In genomic region chr14:20400965-20401593, GRCh38 we compare ENCODE assay signal across 11 cellular contexts. TPM values are rescaled to one million over a fixed set of nuclear protein-coding genes. Genes with fewer than 3 reads are reported as not detected.
DNase-seq lines count a peak whose midpoint lies in the region; ATAC-seq and TF ChIP-seq lines count a peak whose summit lies in the region.
"Had no signal": no experiment of that assay in that cellular context is flagged by ENCODE, and none has a peak within 500 bp of the region (broad histone marks: within the 10 kb centered on the region; RNA-seq: fewer than 3 reads in every experiment).

No MANE protein-coding gene starts in this region.

- H3K27ac Mint-ChIP-seq in CD4-positive, alpha-beta memory T cell: peak overlapping the region in 5 of 7 donors; percentile 1 to 81 (median 77)
- H3K27ac Mint-ChIP-seq in activated T-helper 2 cell treated with anti-CD3 and anti-CD28 coated beads, Interferon-gamma antibody, Interleukin-2, Interleukin-4, amounts not matched to agents 10 μg/mL and 5 μg/mL and 100 μg/mL, durations not matched to agents 14 hours and 24 hours and 36 hours: peak overlapping the region; percentile 75

- TF ChIP-seq CTCF in left lung (IDR thresholded peaks at IDR 0.05): no peak

- ATAC-seq in left lung (peak; percentile 89), aorta (ENCODE audit: low FRiP score) (no peak), HG02885 (IDR thresholded peaks at IDR 0.05; ENCODE audit: poor library complexity, unreplicated experiment) (no peak)

- POLR2A ChIA-PET in CD4-positive, alpha-beta memory T cell (lab: Charles Lee; ENCODE audit: partially characterized antibody): interaction anchor here (1.1 kb wide), 1 partner anchor 13 kb away, joined by 4 read pairs; no protein-coding TSS in a partner anchor

- no peaks in the 10 kb centered on the region for H3K27me3 Mint-ChIP-seq in CD4-positive, alpha-beta memory T cell
- H3K27me3 Mint-ChIP-seq in activated T-helper 2 cell treated with anti-CD3 and anti-CD28 coated beads, Interferon-gamma antibody, Interleukin-2, Interleukin-4, amounts not matched to agents 10 μg/mL and 5 μg/mL and 100 μg/mL, durations not matched to agents 14 hours and 24 hours and 36 hours (ENCODE audit: low read depth): no peaks in the 10 kb centered on the region

- H3K4me1 Mint-ChIP-seq in CD4-positive, alpha-beta memory T cell: peaks cover 15 to 26% (median 22%) of the 10 kb centered on the region in 4 donors
- peaks cover 22% of the 10 kb centered on the region for H3K4me1 Mint-ChIP-seq in activated T-helper 2 cell treated with anti-CD3 and anti-CD28 coated beads, Interferon-gamma antibody, Interleukin-2, Interleukin-4, amounts not matched to agents 10 μg/mL and 5 μg/mL and 100 μg/mL, durations not matched to agents 14 hours and 24 hours and 36 hours (ENCODE audit: low read depth)

- peaks cover 47% of the 10 kb centered on the region for H3K36me3 ChIP-seq in CD4-positive, alpha-beta memory T cell (ENCODE audit: insufficient read depth, low read length)
- peaks cover 0 to 100% of the 10 kb centered on the region in 2 donors for H3K36me3 ChIP-seq in left lung
- H3K36me3 ChIP-seq in aorta (ENCODE audit: control insufficient read depth in 1 of 2, insufficient read depth in 2 of 2, low read length in 1 of 2): peaks cover 0 to 6% of the 10 kb centered on the region in 2 donors

- peak overlapping the region in 1 of 8 donors; percentile 5 for H3K4me3 Mint-ChIP-seq in CD4-positive, alpha-beta memory T cell
- peak overlapping the region; percentile 13 for H3K4me3 Mint-ChIP-seq in activated T-helper 2 cell treated with anti-CD3 and anti-CD28 coated beads, Interferon-gamma antibody, Interleukin-2, Interleukin-4, amounts not matched to agents 10 μg/mL and 5 μg/mL and 100 μg/mL, durations not matched to agents 14 hours and 24 hours and 36 hours (ENCODE audit: low read depth)

- H3K27ac ChIP-seq in CD4-positive, alpha-beta memory T cell (ENCODE audit: low read depth, low read length): no peak overlapping the region
- H3K27ac ChIP-seq in left lung (no peak overlapping the region), aorta (ENCODE audit: low read depth in 1 of 2, low read length in 2 of 2) (no peak overlapping the region)

- H3K9me3 Mint-ChIP-seq in CD4-positive, alpha-beta memory T cell: no peaks in the 10 kb centered on the region
- no peaks in the 10 kb centered on the region for H3K9me3 Mint-ChIP-seq in activated T-helper 2 cell treated with anti-CD3 and anti-CD28 coated beads, Interferon-gamma antibody, Interleukin-2, Interleukin-4, amounts not matched to agents 10 μg/mL and 5 μg/mL and 100 μg/mL, durations not matched to agents 14 hours and 24 hours and 36 hours

- intact Hi-C loops in CD4-positive, alpha-beta memory T cell (cut with micrococcal nuclease): no loop called here
- intact Hi-C loops in activated T-helper 2 cell treated with anti-CD3 and anti-CD28 coated beads, Interferon-gamma antibody, Interleukin-2, Interleukin-4, amounts not matched to agents 10 μg/mL and 5 μg/mL and 100 μg/mL, durations not matched to agents 14 hours and 24 hours and 36 hours (cut with micrococcal nuclease): no loop called here
- intact Hi-C loops in left lung (cut with DNase I) (no loop called here), aorta (cut with DNase I) (no loop called here)

- peaks cover 48 to 73% of the 10 kb centered on the region in 2 donors for H3K36me3 Mint-ChIP-seq in CD4-positive, alpha-beta memory T cell
- peaks cover 61% of the 10 kb centered on the region for H3K36me3 Mint-ChIP-seq in activated T-helper 2 cell treated with anti-CD3 and anti-CD28 coated beads, Interferon-gamma antibody, Interleukin-2, Interleukin-4, amounts not matched to agents 10 μg/mL and 5 μg/mL and 100 μg/mL, durations not matched to agents 14 hours and 24 hours and 36 hours (ENCODE audit: low read depth)

- WGBS in aorta, 2 donors: 94% methylated on average over 10 of the region's 10 CpGs

- H3K4me3 ChIP-seq in CD4-positive, alpha-beta memory T cell (ENCODE audit: low read length in 2 of 2): no peak overlapping the region
- H3K4me3 ChIP-seq in left lung (no peak overlapping the region), aorta (ENCODE audit: low read length in 2 of 2) (no peak overlapping the region)

- no peak for DNase-seq in CD4-positive, alpha-beta memory T cell
- DNase-seq in HT1080 (ENCODE audit: low read depth) (peak; percentile 93), left lung (no peak), aorta (no peak), 8988T (no peak), NCI-H2107 (lab: John Stamatoyannopoulos, UW) (no peak)
- DNase-seq in activated T-helper 2 cell treated with anti-CD3 and anti-CD28 coated beads, Interferon-gamma antibody, Interleukin-2, Interleukin-4, amounts not matched to agents 10 μg/mL and 5 μg/mL and 100 μg/mL, durations not matched to agents 14 hours and 24 hours and 36 hours (ENCODE audit: low spot score): no peak
- DNase-seq: anterior cingulate cortex, DMS 273 treated with DMSO at 0.1 percent for 48 hours, NCI-H146 had no signal

- no peaks in the 10 kb centered on the region for H3K9me3 ChIP-seq in CD4-positive, alpha-beta memory T cell (ENCODE audit: control insufficient read depth in 1 of 2, low read length in 2 of 2)
- H3K9me3 ChIP-seq in left lung (no peaks in the 10 kb centered on the region), aorta (ENCODE audit: control insufficient read depth, low read length) (no peaks in the 10 kb centered on the region)

- no peaks in the 10 kb centered on the region for H3K4me1 ChIP-seq in CD4-positive, alpha-beta memory T cell (ENCODE audit: insufficient read depth, low read length)
- H3K4me1 ChIP-seq in left lung (peaks cover 0 to 6% of the 10 kb centered on the region in 2 donors), aorta (ENCODE audit: control insufficient read depth in 1 of 2, insufficient read depth in 2 of 2, low read length in 2 of 2) (no peaks in the 10 kb centered on the region)

- H3K27me3 ChIP-seq in CD4-positive, alpha-beta memory T cell (ENCODE audit: insufficient read depth, low read length): no peaks in the 10 kb centered on the region
- H3K27me3 ChIP-seq in left lung: no peaks in the 10 kb centered on the region
- H3K27me3 ChIP-seq in aorta (ENCODE audit: control insufficient read depth in 1 of 2, insufficient read depth in 2 of 2, low read length in 1 of 2): no peaks in the 10 kb centered on the region

- CTCF ChIA-PET in CD4-positive, alpha-beta memory T cell (lab: Charles Lee; ENCODE audit: partially characterized antibody): interaction anchor here (0.7 to 7.0 kb wide), 4 partner anchors 14 to 129 kb away, joined by 3 to 48 read pairs (median 4); partner anchors contain the start of gene TEP1

RNA-seq across cellular contexts. Expression of gene TEP1, which starts 12.2 kb away (rescaled TPM):
- total RNA-seq in CD4-positive, alpha-beta memory T cell: 10 to 100 TPM; 66.7 to 67.3 TPM
- 1 to 10 TPM in 1 of 2 donors, not detected in 1; 6.8 TPM for polyA plus RNA-seq in CD4-positive, alpha-beta memory T cell
- total RNA-seq in HT1080 (2014; rRNA removed; shearing (Covaris generic)): 9.4 TPM in 2 replicates
- polyA plus RNA-seq in HT1080 (2015; cell fraction: cytosol; rRNA removed): 8.5 and 9.0 TPM in 2 replicates
- polyA plus RNA-seq in HT1080 (2015; cell fraction: nucleus; rRNA removed): 42.6 and 51.2 TPM in 2 replicates
- total RNA-seq in activated T-helper 2 cell treated with anti-CD3 and anti-CD28 coated beads, Interferon-gamma antibody, Interleukin-2, Interleukin-4, amounts not matched to agents 10 μg/mL and 5 μg/mL and 100 μg/mL, durations not matched to agents 14 hours and 24 hours and 36 hours: 32.7 and 33.6 TPM in 2 replicates
- total RNA-seq in left lung (10 to 100 TPM; 50.8 to 57.0 TPM), aorta (10 to 100 TPM; 49.0 to 62.4 TPM)
- 10 to 100 TPM; 10.3 to 28.2 TPM for polyA plus RNA-seq in aorta

RNA-seq across cellular contexts. Expression of gene KLHL33, which starts 34.9 kb away (rescaled TPM):
- under 1 TPM; 0.14 to 0.15 TPM for total RNA-seq in CD4-positive, alpha-beta memory T cell
- polyA plus RNA-seq in CD4-positive, alpha-beta memory T cell: not detected
- not detected in 2 replicates for total RNA-seq in HT1080 (2014; rRNA removed; shearing (Covaris generic))
- polyA plus RNA-seq in HT1080 (2015; cell fraction: cytosol; rRNA removed): 0.03 TPM in 1 of 2 replicates, not detected in the other
- 0.03 and 0.13 TPM in 2 replicates for polyA plus RNA-seq in HT1080 (2015; cell fraction: nucleus; rRNA removed)
- total RNA-seq in activated T-helper 2 cell treated with anti-CD3 and anti-CD28 coated beads, Interferon-gamma antibody, Interleukin-2, Interleukin-4, amounts not matched to agents 10 μg/mL and 5 μg/mL and 100 μg/mL, durations not matched to agents 14 hours and 24 hours and 36 hours: 0.07 TPM in 1 of 2 replicates, not detected in the other
- total RNA-seq in left lung (under 1 TPM; 0.20 to 0.31 TPM), aorta (1 to 10 TPM in 1 of 2 donors, under 1 TPM in 1; 0.39 to 1.3 TPM)
- under 1 TPM; 0.25 to 0.41 TPM for polyA plus RNA-seq in aorta

RNA-seq across cellular contexts. Expression of gene OSGEP, which starts 53.5 kb away (rescaled TPM):
- total RNA-seq in CD4-positive, alpha-beta memory T cell: 10 to 100 TPM; 72.3 to 75.9 TPM
- 10 to 100 TPM; 39.3 to 41.8 TPM for polyA plus RNA-seq in CD4-positive, alpha-beta memory T cell
- 50.1 and 52.1 TPM in 2 replicates for total RNA-seq in HT1080 (2014; rRNA removed; shearing (Covaris generic))
- 42.3 and 45.3 TPM in 2 replicates for polyA plus RNA-seq in HT1080 (2015; cell fraction: cytosol; rRNA removed)
- 56.2 and 65.1 TPM in 2 replicates for polyA plus RNA-seq in HT1080 (2015; cell fraction: nucleus; rRNA removed)
- total RNA-seq in activated T-helper 2 cell treated with anti-CD3 and anti-CD28 coated beads, Interferon-gamma antibody, Interleukin-2, Interleukin-4, amounts not matched to agents 10 μg/mL and 5 μg/mL and 100 μg/mL, durations not matched to agents 14 hours and 24 hours and 36 hours: 66.0 and 66.5 TPM in 2 replicates
- total RNA-seq in left lung (10 to 100 TPM; 29.0 to 37.9 TPM), aorta (10 to 100 TPM; 27.5 to 40.0 TPM)
- 10 to 100 TPM; 14.9 to 82.1 TPM for polyA plus RNA-seq in aorta

RNA-seq across cellular contexts. Expression of gene APEX1, which starts 53.9 kb away (rescaled TPM):
- 100 to 1,000 TPM; 102 to 105 TPM for total RNA-seq in CD4-positive, alpha-beta memory T cell
- polyA plus RNA-seq in CD4-positive, alpha-beta memory T cell: 100 to 1,000 TPM; 138 to 144 TPM
- total RNA-seq in HT1080 (2014; rRNA removed; shearing (Covaris generic)): 139 and 207 TPM in 2 replicates
- 275 and 314 TPM in 2 replicates for polyA plus RNA-seq in HT1080 (2015; cell fraction: cytosol; rRNA removed)
- 298 and 316 TPM in 2 replicates for polyA plus RNA-seq in HT1080 (2015; cell fraction: nucleus; rRNA removed)
- total RNA-seq in activated T-helper 2 cell treated with anti-CD3 and anti-CD28 coated beads, Interferon-gamma antibody, Interleukin-2, Interleukin-4, amounts not matched to agents 10 μg/mL and 5 μg/mL and 100 μg/mL, durations not matched to agents 14 hours and 24 hours and 36 hours: 217 and 228 TPM in 2 replicates
- total RNA-seq in left lung: 100 to 1,000 TPM; 115 to 138 TPM
- 10 to 100 TPM; 51.1 to 66.0 TPM for total RNA-seq in aorta
- 100 to 1,000 TPM in 1 of 2 donors, 10 to 100 TPM in 1; 84.8 to 122 TPM for polyA plus RNA-seq in aorta

RNA-seq across cellular contexts. Expression of gene PARP2, which starts 57.6 kb away (rescaled TPM):
- 10 to 100 TPM; 20.3 to 25.0 TPM for total RNA-seq in CD4-positive, alpha-beta memory T cell
- polyA plus RNA-seq in CD4-positive, alpha-beta memory T cell: 10 to 100 TPM; 13.1 to 13.6 TPM
- total RNA-seq in HT1080 (2014; rRNA removed; shearing (Covaris generic)): 30.5 and 30.8 TPM in 2 replicates
- polyA plus RNA-seq in HT1080 (2015; cell fraction: cytosol; rRNA removed): 31.1 and 32.6 TPM in 2 replicates
- 69.8 and 78.0 TPM in 2 replicates for polyA plus RNA-seq in HT1080 (2015; cell fraction: nucleus; rRNA removed)
- 31.2 and 31.5 TPM in 2 replicates for total RNA-seq in activated T-helper 2 cell treated with anti-CD3 and anti-CD28 coated beads, Interferon-gamma antibody, Interleukin-2, Interleukin-4, amounts not matched to agents 10 μg/mL and 5 μg/mL and 100 μg/mL, durations not matched to agents 14 hours and 24 hours and 36 hours
- total RNA-seq in left lung (10 to 100 TPM; 18.0 to 24.1 TPM), aorta (10 to 100 TPM; 13.4 to 19.5 TPM)
- 10 to 100 TPM; 13.4 to 21.4 TPM for polyA plus RNA-seq in aorta
